Comparison of ENCODE assay signal across 11 cellular contexts in genomic region chr20:37907677-37908397, GRCh38. TPM values are rescaled to one million over a fixed set of nuclear protein-coding genes. Genes with fewer than 3 reads are reported as not detected.
A peak's percentile ranks its signal among the peaks of the same experiment; 100 is the strongest.
DNase-seq lines count a peak whose midpoint lies in the region; ATAC-seq, FAIRE-seq and TF ChIP-seq lines count a peak whose summit lies in the region.
"Had no signal": no experiment of that assay in that cellular context is flagged by ENCODE, and none has a peak within 500 bp of the region (broad histone marks: within the 10 kb centered on the region; RNA-seq: fewer than 3 reads in every experiment).

No MANE protein-coding gene starts in this region.

- no peak for TF ChIP-seq EP300 in A549 (IDR thresholded peaks at IDR 0.05)

- peak in 1 of 2 experiments; percentile 23; a peak in 1 of 5 replicates for TF ChIP-seq RAD21 in A549 (conservative IDR thresholded peaks at IDR 0.05 in 1 of 2, IDR thresholded peaks at IDR 0.05 in 1 of 2)

- H3K4me1 Mint-ChIP-seq in stimulated activated naive B cell treated with anti-CD40 and anti-IgM and Interleukin-4, amounts not matched to agents 10 μg/mL and 1 μg/mL and 100 μg/mL, for 72 hours = peaks cover 11 to 20% of the 10 kb centered on the region in 2 donors
- H3K4me1 Mint-ChIP-seq in T-helper 2 cell treated with Interferon-gamma antibody and Interleukin-4, amounts not matched to agents 5 μg/mL and 100 μg/mL, for 36 hours (ENCODE audit: low read depth) = peaks cover 5% of the 10 kb centered on the region

- POLR2A ChIA-PET in A549 (lab: Yijun Ruan, JAX) (interaction anchor here (0.9 to 1.2 kb wide), 2 partner anchors 86 to 313 kb away, joined by 3 read pairs; no protein-coding TSS in a partner anchor), RWPE1 (lab: Yijun Ruan, JAX; ENCODE audit: low non-redundant PET) (no interaction called here)

- CTCF ChIA-PET in A549 (lab: Yijun Ruan, JAX) = interaction anchor here (0.9 to 2.3 kb wide), 7 partner anchors 12 to 343 kb away, joined by 3 to 6 read pairs (median 3); no protein-coding TSS in a partner anchor
- CTCF ChIA-PET in RWPE1 (lab: Yijun Ruan, JAX) = interaction anchor here (1.5 kb wide), 1 partner anchor 10 kb away, joined by 3 read pairs; no protein-coding TSS in a partner anchor

- no peaks in the 10 kb centered on the region for H3K9me3 ChIP-seq in A549
- H3K9me3 ChIP-seq: transverse colon had no signal

- peaks cover 3 to 4% of the 10 kb centered on the region in 2 donors for H3K36me3 Mint-ChIP-seq in stimulated activated naive B cell treated with anti-CD40 and anti-IgM and Interleukin-4, amounts not matched to agents 10 μg/mL and 1 μg/mL and 100 μg/mL, for 72 hours
- H3K36me3 Mint-ChIP-seq in T-helper 2 cell treated with Interferon-gamma antibody and Interleukin-4, amounts not matched to agents 5 μg/mL and 100 μg/mL, for 36 hours (ENCODE audit: low read depth) = no peaks in the 10 kb centered on the region
- H3K36me3 Mint-ChIP-seq: CD4-positive, CD25-positive, alpha-beta regulatory T cell had no signal

- DNase-seq in A549 (ENCODE audit: low read depth in 1 of 2, low spot score in 1 of 2) = peak; percentile 72 to 81
- peak; percentile 76 for DNase-seq in HPDE6-E6E7 (ENCODE audit: extremely low spot score)
- peak; percentile 75 for DNase-seq in RWPE1 (ENCODE audit: low spot score)
- DNase-seq in foreskin fibroblast = peak; percentile 11 to 36
- no peak for DNase-seq in stimulated activated naive B cell treated with anti-CD40 and anti-IgM and Interleukin-4, amounts not matched to agents 10 μg/mL and 1 μg/mL and 100 μg/mL, for 72 hours
- DNase-seq in putamen (ENCODE audit: low spot score) = no peak
- DNase-seq in T-helper 2 cell treated with Interferon-gamma antibody and Interleukin-4, amounts not matched to agents 5 μg/mL and 100 μg/mL, for 36 hours (ENCODE audit: low spot score) = no peak
- DNase-seq: CD4-positive, CD25-positive, alpha-beta regulatory T cell; KG1; transverse colon had no signal

- H3K27ac ChIP-seq in A549 (peak overlapping the region; percentile 67 to 81), RWPE1 (no peak overlapping the region)
- H3K27ac ChIP-seq: transverse colon had no signal

- TF ChIP-seq CTCF in A549 (IDR thresholded peaks at IDR 0.05) (no peak), RWPE1 (conservative IDR thresholded peaks at IDR 0.05; ENCODE audit: low read depth) (no peak), foreskin fibroblast (IDR thresholded peaks at IDR 0.05; ENCODE audit: low read depth, low read length) (no peak)

- peaks cover 40% of the 10 kb centered on the region for H3K4me1 ChIP-seq in A549

- FAIRE-seq in A549 (lab: Jason Lieb, UNC) = no peak

- no peak overlapping the region for H3K4me3 Mint-ChIP-seq in stimulated activated naive B cell treated with anti-CD40 and anti-IgM and Interleukin-4, amounts not matched to agents 10 μg/mL and 1 μg/mL and 100 μg/mL, for 72 hours
- no peak overlapping the region for H3K4me3 Mint-ChIP-seq in T-helper 2 cell treated with Interferon-gamma antibody and Interleukin-4, amounts not matched to agents 5 μg/mL and 100 μg/mL, for 36 hours
- H3K4me3 Mint-ChIP-seq: CD4-positive, CD25-positive, alpha-beta regulatory T cell had no signal

- no peak overlapping the region for H3K27ac Mint-ChIP-seq in stimulated activated naive B cell treated with anti-CD40 and anti-IgM and Interleukin-4, amounts not matched to agents 10 μg/mL and 1 μg/mL and 100 μg/mL, for 72 hours
- H3K27ac Mint-ChIP-seq in T-helper 2 cell treated with Interferon-gamma antibody and Interleukin-4, amounts not matched to agents 5 μg/mL and 100 μg/mL, for 36 hours = no peak overlapping the region
- H3K27ac Mint-ChIP-seq: CD4-positive, CD25-positive, alpha-beta regulatory T cell had no signal

- no peaks in the 10 kb centered on the region for H3K9me3 Mint-ChIP-seq in stimulated activated naive B cell treated with anti-CD40 and anti-IgM and Interleukin-4, amounts not matched to agents 10 μg/mL and 1 μg/mL and 100 μg/mL, for 72 hours
- no peaks in the 10 kb centered on the region for H3K9me3 Mint-ChIP-seq in T-helper 2 cell treated with Interferon-gamma antibody and Interleukin-4, amounts not matched to agents 5 μg/mL and 100 μg/mL, for 36 hours

- H3K4me3 ChIP-seq in A549 (no peak overlapping the region), foreskin fibroblast (ENCODE audit: low read depth in 1 of 2, low read length in 2 of 2) (no peak overlapping the region)
- H3K4me3 ChIP-seq: transverse colon had no signal

- H3K27me3 Mint-ChIP-seq in stimulated activated naive B cell treated with anti-CD40 and anti-IgM and Interleukin-4, amounts not matched to agents 10 μg/mL and 1 μg/mL and 100 μg/mL, for 72 hours = peaks cover 68 to 91% of the 10 kb centered on the region in 2 donors
- H3K27me3 Mint-ChIP-seq in T-helper 2 cell treated with Interferon-gamma antibody and Interleukin-4, amounts not matched to agents 5 μg/mL and 100 μg/mL, for 36 hours (ENCODE audit: low read depth) = peaks cover 51% of the 10 kb centered on the region

- peak overlapping the region; percentile 56 for H3K4me2 ChIP-seq in A549

- no peak for TF ChIP-seq POLR2A in A549 (IDR thresholded peaks at IDR 0.05; ENCODE audit: low read length)

- ATAC-seq in A549 (peak; percentile 49 to 72), GM21423 (IDR thresholded peaks at IDR 0.05; ENCODE audit: unreplicated experiment) (no peak)
- no peak for ATAC-seq in stimulated activated naive B cell treated with anti-CD40 and anti-IgM and Interleukin-4, amounts not matched to agents 10 μg/mL and 1 μg/mL and 100 μg/mL, for 72 hours (replicated peaks)

- 48% methylated on average over 16 of the region's 16 CpGs for WGBS in A549 (ENCODE audit: missing lambda C conversion rate)

TF ChIP-seq in A549, 52 proteins besides CTCF, POLR2A, EP300 and RAD21:
- TF ChIP-seq SMC3 (IDR thresholded peaks at IDR 0.05) (peak; percentile 15; the same call in 1 of the 3 replicates), FOSL2 (IDR thresholded peaks at IDR 0.05) (0 out of 2 replicates have a peak, but pooled peaks have one; percentile 28), FOSL2 (CRISPR knock-in tag; IDR thresholded peaks at IDR 0.05) (peak; percentile 18; the same call in 1 of the 2 replicates), BCL3 (IDR thresholded peaks at IDR 0.05) (no peak)

RNA-seq across cellular contexts. Expression of gene VSTM2L, which starts 4.9 kb away (rescaled TPM):
- polyA plus RNA-seq in A549 (2011; rRNA removed) (1.9 and 2.0 TPM in 2 replicates), A549 (2017; fragmentation: RNase III; extraction: RNeasy Plus Mini Kit Qiagen cat#74134 plus additional on column Dnase treatment) (3.7 to 7.4 TPM (median 5.8 TPM) in 3 replicates)
- 2.6 and 3.7 TPM in 2 replicates for polyA plus RNA-seq in A549 (2012; cell fraction: cytosol; rRNA removed)
- polyA plus RNA-seq in A549 (2012; cell fraction: nucleus; rRNA removed) = 4.1 and 5.2 TPM in 2 replicates
- 0.92 and 1.3 TPM in 2 replicates for polyA minus RNA-seq in A549 (2011; rRNA and poly(A)+ RNA removed)
- polyA plus RNA-seq: CD4-positive, CD25-positive, alpha-beta regulatory T cell had no signal

Comparison
In these comparisons a context has a peak if more than half of its experiments do, and no peak if none do; other contexts are left out.
1. ATAC-seq: peak in A549 (2 of 2); none in stimulated activated naive B cell treated with anti-CD40 and anti-IgM and Interleukin-4, amounts not matched to agents 10 μg/mL and 1 μg/mL and 100 μg/mL, for 72 hours (0 of 2) and GM21423 (single experiment).
2. DNase-seq: peak in A549 (2 of 2), HPDE6-E6E7 (single experiment), RWPE1 (single experiment) and foreskin fibroblast (2 of 2); none in stimulated activated naive B cell treated with anti-CD40 and anti-IgM and Interleukin-4, amounts not matched to agents 10 μg/mL and 1 μg/mL and 100 μg/mL, for 72 hours (single experiment), putamen (single experiment) and T-helper 2 cell treated with Interferon-gamma antibody and Interleukin-4, amounts not matched to agents 5 μg/mL and 100 μg/mL, for 36 hours (single experiment).